12 cellular contexts compared by ENCODE assay signal in genomic region chr18:47983946-47984345, GRCh38.
"Had no signal": no experiment of that assay in that cellular context is flagged by ENCODE, and none has a peak within 500 bp of the region (broad histone marks: within the 10 kb centered on the region; RNA-seq: fewer than 3 reads in every experiment).

No MANE protein-coding gene starts in this region.

- H3K36me3 ChIP-seq: adrenal gland, gastrocnemius medialis, spleen, tibial artery, uterus had no signal

- H3K36me3 Mint-ChIP-seq: stimulated activated memory B cell treated with anti-CD40 and anti-IgM and Interleukin-4, amounts not matched to agents 10 μg/mL and 1 μg/mL and 100 μg/mL, for 72 hours had no signal

- H3K4me1 ChIP-seq: adrenal gland, gastrocnemius medialis, tibial artery, uterus had no signal

- H3K9me3 Mint-ChIP-seq: neural crest cell; stimulated activated memory B cell treated with anti-CD40 and anti-IgM and Interleukin-4, amounts not matched to agents 10 μg/mL and 1 μg/mL and 100 μg/mL, for 72 hours had no signal

- H3K27ac Mint-ChIP-seq: stimulated activated memory B cell treated with anti-CD40 and anti-IgM and Interleukin-4, amounts not matched to agents 10 μg/mL and 1 μg/mL and 100 μg/mL, for 72 hours had no signal

- DNase-seq: activated CD4-positive, alpha-beta T cell treated with anti-CD3 and anti-CD28 coated beads, Interleukin-2, amount 50 U/mL, for 1 hour; activated naive CD4-positive, alpha-beta T cell treated with anti-CD3 and anti-CD28 coated beads, Interleukin-2, amount 50 U/mL, for 16 hours; cortex of kidney; effector memory CD4-positive, alpha-beta T cell; gastrocnemius medialis; spleen; stimulated activated CD4-positive, alpha-beta T cell treated with anti-CD3 and anti-CD28 coated beads, Interleukin-1b, Interleukin-23, amount 100 ng/mL, for 48 hours; tibial artery; uterus had no signal

- ATAC-seq: gastrocnemius medialis; stimulated activated memory B cell treated with anti-CD40 and anti-IgM and Interleukin-4, amounts not matched to agents 10 μg/mL and 1 μg/mL and 100 μg/mL, for 72 hours had no signal

- H3K27ac ChIP-seq: gastrocnemius medialis, spleen, tibial artery, uterus had no signal

- H3K4me3 Mint-ChIP-seq: neural crest cell; stimulated activated memory B cell treated with anti-CD40 and anti-IgM and Interleukin-4, amounts not matched to agents 10 μg/mL and 1 μg/mL and 100 μg/mL, for 72 hours had no signal

- H3K27me3 ChIP-seq: adrenal gland, gastrocnemius medialis, spleen, tibial artery, uterus had no signal

- H3K9me3 ChIP-seq: adrenal gland, gastrocnemius medialis, spleen, tibial artery, uterus had no signal

- H3K4me3 ChIP-seq: adrenal gland, gastrocnemius medialis, spleen, tibial artery, uterus had no signal
